In genomic region chr10:68550747-68551411, GRCh38 we compare ENCODE assay signal across 8 cellular contexts. TPM values are rescaled to one million over a fixed set of nuclear protein-coding genes. Genes with fewer than 3 reads are reported as not detected.
DNase-seq lines count a peak whose midpoint lies in the region; ATAC-seq and TF ChIP-seq lines count a peak whose summit lies in the region.

No MANE protein-coding gene starts in this region.

- H3K4me1 ChIP-seq in fibroblast of lung (ENCODE audit: control insufficient read depth, extremely low read depth, insufficient read depth, low read length): peaks cover 3% of the 10 kb centered on the region

- H3K27me3 Mint-ChIP-seq in natural killer cell treated with Interleukin-12 subunit alpha and Interleukin-12 subunit beta and Interleukin-15 and Interleukin-18, amount 100 ng/mL, for 72 hours: peaks cover 2 to 7% of the 10 kb centered on the region in 2 donors

- no peak overlapping the region for H3K9ac ChIP-seq in fibroblast of lung (ENCODE audit: insufficient read depth, low read length)

- no peaks in the 10 kb centered on the region for H3K9me3 Mint-ChIP-seq in natural killer cell treated with Interleukin-12 subunit alpha and Interleukin-12 subunit beta and Interleukin-15 and Interleukin-18, amount 100 ng/mL, for 72 hours

- H3K4me2 ChIP-seq in fibroblast of lung (ENCODE audit: extremely low read depth, insufficient read depth, low read length): no peak overlapping the region

- TF ChIP-seq CTCF in 22Rv1 (IDR thresholded peaks at IDR 0.05): peak; percentile 79
- TF ChIP-seq CTCF in fibroblast of lung (conservative IDR thresholded peaks at IDR 0.05 in 1 of 2, IDR thresholded peaks at IDR 0.05 in 1 of 2; ENCODE audit: low read depth in 1 of 2, low read length in 2 of 2): peak; percentile 97 to 99

- no peak overlapping the region for H3K4me3 ChIP-seq in fibroblast of lung (replicated peaks in 1 of 4; ENCODE audit: control extremely low read depth in 1 of 4, insufficient read depth in 1 of 4, low read depth in 3 of 4, low read length in 4 of 4)

- H3K4me1 Mint-ChIP-seq in natural killer cell treated with Interleukin-12 subunit alpha and Interleukin-12 subunit beta and Interleukin-15 and Interleukin-18, amount 100 ng/mL, for 72 hours (ENCODE audit: low read depth in 2 of 2): no peaks in the 10 kb centered on the region

- no peaks in the 10 kb centered on the region for H3K79me2 ChIP-seq in fibroblast of lung (ENCODE audit: control insufficient read depth, insufficient read depth, low read length)

- H3K36me3 Mint-ChIP-seq in natural killer cell treated with Interleukin-12 subunit alpha and Interleukin-12 subunit beta and Interleukin-15 and Interleukin-18, amount 100 ng/mL, for 72 hours: no peaks in the 10 kb centered on the region

- DNase-seq in G401 (ENCODE audit: low spot score) (peak; percentile 75), NCI-H2227 (lab: John Stamatoyannopoulos, UW; ENCODE audit: unreplicated experiment) (peak; percentile 76), fibroblast of lung (ENCODE audit: low read depth in 2 of 2) (peak; percentile 71 to 89)
- peak; percentile 53 for DNase-seq in activated CD4-positive, alpha-beta T cell treated with anti-CD3 and anti-CD28 coated beads for 48 hours
- DNase-seq in natural killer cell treated with Interleukin-12 subunit alpha and Interleukin-12 subunit beta and Interleukin-15 and Interleukin-18, amount 100 ng/mL, for 72 hours (ENCODE audit: low spot score): no peak
- no peak for DNase-seq in NK-92 treated with Interleukin-12 subunit alpha and Interleukin-12 subunit beta, amount 100 ng/mL, for 24 hours (lab: John Stamatoyannopoulos, UW)

- no peaks in the 10 kb centered on the region for H3K27me3 ChIP-seq in fibroblast of lung (ENCODE audit: control insufficient read depth, insufficient read depth, low read length)

- peak; percentile 62 for ATAC-seq in HG02798 (IDR thresholded peaks at IDR 0.05; ENCODE audit: poor library complexity, unreplicated experiment)
- peak; percentile 61 to 67 for ATAC-seq in natural killer cell treated with Interleukin-12 subunit alpha and Interleukin-12 subunit beta and Interleukin-15 and Interleukin-18, amount 100 ng/mL, for 72 hours

- H3K27ac ChIP-seq in 22Rv1 (no peak overlapping the region), fibroblast of lung (ENCODE audit: insufficient read depth, low read length) (no peak overlapping the region)

- H4K20me1 ChIP-seq in fibroblast of lung (ENCODE audit: control insufficient read depth, extremely low read depth, insufficient read depth, low read length): no peaks in the 10 kb centered on the region

- no peak overlapping the region for H3K4me3 Mint-ChIP-seq in natural killer cell treated with Interleukin-12 subunit alpha and Interleukin-12 subunit beta and Interleukin-15 and Interleukin-18, amount 100 ng/mL, for 72 hours

- H3K9me3 ChIP-seq in fibroblast of lung (ENCODE audit: control insufficient read depth, insufficient read depth, low read depth, low read length): no peaks in the 10 kb centered on the region

- no peak overlapping the region for H2AFZ ChIP-seq in fibroblast of lung (ENCODE audit: low read length)

- no peaks in the 10 kb centered on the region for H3K36me3 ChIP-seq in fibroblast of lung (ENCODE audit: control insufficient read depth, insufficient read depth, low read length)

- in situ Hi-C loops in G401 (cut with HindIII; ENCODE audit: low sequenced_read_pairs): no loop called here

- no peak overlapping the region for H3K27ac Mint-ChIP-seq in natural killer cell treated with Interleukin-12 subunit alpha and Interleukin-12 subunit beta and Interleukin-15 and Interleukin-18, amount 100 ng/mL, for 72 hours

RNA-seq across cellular contexts. Expression of gene TET1, which starts 9.3 kb away (rescaled TPM):
- total RNA-seq in G401 (2014; rRNA removed; shearing (Covaris generic)): 3.1 and 6.7 TPM in 2 replicates
- 3.3 and 3.6 TPM in 2 replicates for total RNA-seq in fibroblast of lung
- polyA plus RNA-seq in fibroblast of lung: 1.2 and 4.7 TPM in 2 replicates
- polyA plus RNA-seq in fibroblast of lung (2012): 0.41 and 1.9 TPM in 2 replicates
- polyA minus RNA-seq in fibroblast of lung (ENCODE audit: low replicate concordance): 2.1 and 5.1 TPM in 2 replicates
- under 1 TPM; 0.31 to 0.45 TPM for total RNA-seq in natural killer cell treated with Interleukin-12 subunit alpha and Interleukin-12 subunit beta and Interleukin-15 and Interleukin-18, amount 100 ng/mL, for 72 hours

RNA-seq across cellular contexts. Expression of gene SLC25A16, which starts 23.6 kb away (rescaled TPM):
- total RNA-seq in G401 (2014; rRNA removed; shearing (Covaris generic)): 7.5 and 14.3 TPM in 2 replicates
- total RNA-seq in fibroblast of lung: 8.2 and 15.7 TPM in 2 replicates
- 24.1 and 29.5 TPM in 2 replicates for polyA plus RNA-seq in fibroblast of lung
- polyA plus RNA-seq in fibroblast of lung (2012): 12.8 and 13.9 TPM in 2 replicates
- 2.5 and 3.1 TPM in 2 replicates for polyA minus RNA-seq in fibroblast of lung (ENCODE audit: low replicate concordance)
- 10 to 100 TPM; 28.9 to 41.3 TPM for total RNA-seq in natural killer cell treated with Interleukin-12 subunit alpha and Interleukin-12 subunit beta and Interleukin-15 and Interleukin-18, amount 100 ng/mL, for 72 hours

Comparison
In these comparisons a context has a peak if more than half of its experiments do, and no peak if none do; other contexts are left out.
1. DNase-seq: peak in G401 (single experiment), NCI-H2227 (single experiment), activated CD4-positive, alpha-beta T cell treated with anti-CD3 and anti-CD28 coated beads for 48 hours (single experiment) and fibroblast of lung (2 of 2); none in natural killer cell treated with Interleukin-12 subunit alpha and Interleukin-12 subunit beta and Interleukin-15 and Interleukin-18, amount 100 ng/mL, for 72 hours (single experiment) and NK-92 treated with Interleukin-12 subunit alpha and Interleukin-12 subunit beta, amount 100 ng/mL, for 24 hours (single experiment).